1 cellular context compared by ENCODE assay signal in the genomic region with DNA sequence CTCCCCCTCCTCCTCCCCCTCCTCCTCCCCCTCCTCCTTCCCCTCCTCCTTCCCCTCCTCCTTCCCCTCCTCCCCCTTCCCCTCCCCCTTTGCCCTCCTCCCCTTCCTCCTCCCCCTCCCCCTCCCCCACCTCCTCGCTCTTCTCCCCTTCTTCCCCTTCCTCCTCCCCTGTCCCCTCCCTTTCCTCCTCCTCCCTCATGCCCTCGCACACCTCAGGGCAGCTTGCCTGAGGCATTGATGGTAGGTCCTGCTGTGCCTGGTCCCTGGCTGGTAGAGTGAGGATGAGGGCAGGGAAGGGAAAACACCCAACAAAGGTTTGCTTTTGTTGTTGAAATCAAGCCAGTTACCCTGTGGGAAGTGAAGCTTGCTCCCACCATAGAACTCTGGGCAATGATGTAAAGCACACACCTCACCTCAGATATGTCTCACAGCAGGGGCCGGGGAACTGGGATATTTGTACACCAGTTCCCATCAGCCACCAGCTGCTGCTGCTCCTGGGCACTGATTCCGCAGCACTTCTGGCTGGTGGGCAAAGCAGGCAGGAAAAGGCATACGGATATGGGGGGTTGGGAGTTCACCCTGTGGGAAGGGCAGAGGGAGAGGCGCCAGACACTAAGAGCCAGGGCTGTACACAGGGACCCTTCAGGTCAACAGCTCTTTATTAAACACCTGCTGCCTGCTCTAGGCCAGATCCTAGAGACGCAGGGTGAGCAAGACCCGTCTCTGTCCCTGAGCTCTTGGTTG.
TF ChIP-seq lines count a peak whose summit lies in the region.

No MANE protein-coding gene starts in this region.

TF ChIP-seq in H1, 55 proteins besides CTCF, POLR2A, EP300 and RAD21:
- TF ChIP-seq BCL11A (IDR thresholded peaks at IDR 0.05; ENCODE audit: low read depth in 2 of 2, low read length in 2 of 2) (no peak), SRF (IDR thresholded peaks at IDR 0.05; ENCODE audit: low read depth, low read length) (no peak), EZH2 (IDR thresholded peaks at IDR 0.05; ENCODE audit: low read depth, low read length, severe bottlenecking) (no peak), SIX5 (IDR thresholded peaks at IDR 0.05; ENCODE audit: low read depth, low read length) (no peak), SP1 (IDR thresholded peaks at IDR 0.05; ENCODE audit: low read depth, low read length) (no peak), CBX5 (IDR thresholded peaks at IDR 0.05; ENCODE audit: low read depth, low read length) (no peak), HDAC2 (IDR thresholded peaks at IDR 0.05; ENCODE audit: borderline replicate concordance in 1 of 2, low read depth in 2 of 2, low read length in 2 of 2) (no peak), RNF2 (IDR thresholded peaks at IDR 0.05; ENCODE audit: borderline replicate concordance, low read depth, low read length, missing control alignments, poor library complexity, severe bottlenecking) (no peak), GTF2F1 (IDR thresholded peaks at IDR 0.05; ENCODE audit: borderline replicate concordance, low read depth, low read length) (no peak), JUND (IDR thresholded peaks at IDR 0.05; ENCODE audit: low read length) (no peak), NRF1 (IDR thresholded peaks at IDR 0.05; ENCODE audit: low read depth, low read length) (no peak), BACH1 (IDR thresholded peaks at IDR 0.05; ENCODE audit: low read length) (no peak), TEAD4 (IDR thresholded peaks at IDR 0.05; ENCODE audit: low read depth, low read length) (no peak), BRCA1 (IDR thresholded peaks at IDR 0.05; ENCODE audit: low read depth, low read length) (no peak), PHF8 (conservative IDR thresholded peaks at IDR 0.05; ENCODE audit: low read depth, low read length) (no peak), SP2 (IDR thresholded peaks at IDR 0.05; ENCODE audit: low read length) (no peak), KDM4A (IDR thresholded peaks at IDR 0.05; ENCODE audit: low read depth, low read length, severe bottlenecking) (no peak), ZNF274 (IDR thresholded peaks at IDR 0.05; ENCODE audit: borderline replicate concordance, extremely low read depth, low read length) (no peak), FOSL1 (IDR thresholded peaks at IDR 0.05; ENCODE audit: insufficient read depth, low read depth, low read length) (no peak)
- TF ChIP-seq, protein P1, sequence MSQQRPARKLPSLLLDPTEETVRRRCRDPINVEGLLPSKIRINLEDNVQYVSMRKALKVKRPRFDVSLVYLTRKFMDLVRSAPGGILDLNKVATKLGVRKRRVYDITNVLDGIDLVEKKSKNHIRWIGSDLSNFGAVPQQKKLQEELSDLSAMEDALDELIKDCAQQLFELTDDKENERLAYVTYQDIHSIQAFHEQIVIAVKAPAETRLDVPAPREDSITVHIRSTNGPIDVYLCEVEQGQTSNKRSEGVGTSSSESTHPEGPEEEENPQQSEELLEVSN (IDR thresholded peaks at IDR 0.05): no peak
